In genomic region chr9:132365986-132366385, GRCh38 we compare ENCODE assay signal across 20 cellular contexts. TPM values are rescaled to one million over a fixed set of nuclear protein-coding genes. Genes with fewer than 3 reads are reported as not detected.
"Had no signal": no experiment of that assay in that cellular context is flagged by ENCODE, and none has a peak within 500 bp of the region (broad histone marks: within the 10 kb centered on the region; RNA-seq: fewer than 3 reads in every experiment).

No MANE protein-coding gene starts in this region.

- H3K27me3 Mint-ChIP-seq: activated CD4-positive, alpha-beta T cell treated with anti-CD3 and anti-CD28 coated beads for 36 hours; activated naive CD8-positive, alpha-beta T cell treated with anti-CD3 and anti-CD28 coated beads for 36 hours; stimulated activated memory B cell treated with anti-CD40 and anti-IgM and Interleukin-4, amounts not matched to agents 10 μg/mL and 1 μg/mL and 100 μg/mL, for 72 hours; type B pancreatic cell had no signal

- H3K9ac ChIP-seq: neural progenitor cell had no signal

- H3K36me3 ChIP-seq: left lung, neural progenitor cell had no signal

- H3K27ac ChIP-seq: left lung, neural progenitor cell, testis had no signal

- H3K4me3 Mint-ChIP-seq: activated CD4-positive, alpha-beta T cell treated with anti-CD3 and anti-CD28 coated beads for 36 hours; activated naive CD8-positive, alpha-beta T cell treated with anti-CD3 and anti-CD28 coated beads for 36 hours; activated T-helper 1 cell treated with anti-CD3 and anti-CD28 coated beads, Interleukin-12 subunit alpha, Interleukin-12 subunit beta, Interleukin-2, Interleukin-4 antibody, amounts not matched to agents 30 ng/mL and 10 ng/mL and 1 ng/mL, durations not matched to agents 14 hours and 24 hours and 36 hours; neural progenitor cell; stimulated activated memory B cell treated with anti-CD40 and anti-IgM and Interleukin-4, amounts not matched to agents 10 μg/mL and 1 μg/mL and 100 μg/mL, for 72 hours; type B pancreatic cell had no signal

- H3K27ac Mint-ChIP-seq: activated CD4-positive, alpha-beta T cell treated with anti-CD3 and anti-CD28 coated beads for 36 hours; activated naive CD8-positive, alpha-beta T cell treated with anti-CD3 and anti-CD28 coated beads for 36 hours; activated T-helper 1 cell treated with anti-CD3 and anti-CD28 coated beads, Interleukin-12 subunit alpha, Interleukin-12 subunit beta, Interleukin-2, Interleukin-4 antibody, amounts not matched to agents 30 ng/mL and 10 ng/mL and 1 ng/mL, durations not matched to agents 14 hours and 24 hours and 36 hours; neural progenitor cell; stimulated activated memory B cell treated with anti-CD40 and anti-IgM and Interleukin-4, amounts not matched to agents 10 μg/mL and 1 μg/mL and 100 μg/mL, for 72 hours; type B pancreatic cell had no signal

- DNase-seq: activated CD4-positive, alpha-beta T cell treated with anti-CD3 and anti-CD28 coated beads for 36 hours; activated CD4-positive, alpha-beta T cell treated with anti-CD3 and anti-CD28 coated beads, Interleukin-2, amount 50 U/mL, for 48 hours; activated naive CD4-positive, alpha-beta T cell; activated naive CD8-positive, alpha-beta T cell treated with anti-CD3 and anti-CD28 coated beads for 36 hours; activated T-cell treated with anti-CD3 and anti-CD28 coated beads for 4 hours; amniotic stem cell; kidney; left lung; stimulated activated CD4-positive, alpha-beta T cell treated with anti-CD3 and anti-CD28 coated beads, Interleukin-4, amount 100 ng/mL, for 4 hours; testis had no signal

- H2AFZ ChIP-seq: neural progenitor cell had no signal

- H3K9me3 Mint-ChIP-seq: activated naive CD8-positive, alpha-beta T cell treated with anti-CD3 and anti-CD28 coated beads for 36 hours; activated T-helper 1 cell treated with anti-CD3 and anti-CD28 coated beads, Interleukin-12 subunit alpha, Interleukin-12 subunit beta, Interleukin-2, Interleukin-4 antibody, amounts not matched to agents 30 ng/mL and 10 ng/mL and 1 ng/mL, durations not matched to agents 14 hours and 24 hours and 36 hours; neural progenitor cell; stimulated activated memory B cell treated with anti-CD40 and anti-IgM and Interleukin-4, amounts not matched to agents 10 μg/mL and 1 μg/mL and 100 μg/mL, for 72 hours; type B pancreatic cell had no signal

- H3K4me1 Mint-ChIP-seq: activated CD4-positive, alpha-beta T cell treated with anti-CD3 and anti-CD28 coated beads for 36 hours; activated naive CD8-positive, alpha-beta T cell treated with anti-CD3 and anti-CD28 coated beads for 36 hours; neural progenitor cell had no signal

- H3K4me1 ChIP-seq: neural progenitor cell, testis had no signal

- H3K27me3 ChIP-seq: left lung, neural progenitor cell, testis had no signal

- H3K4me3 ChIP-seq: left lung, neural progenitor cell, smooth muscle cell, testis had no signal

- H3K9me3 ChIP-seq: left lung, testis had no signal

- H3K36me3 Mint-ChIP-seq: activated naive CD8-positive, alpha-beta T cell treated with anti-CD3 and anti-CD28 coated beads for 36 hours; neural progenitor cell; stimulated activated memory B cell treated with anti-CD40 and anti-IgM and Interleukin-4, amounts not matched to agents 10 μg/mL and 1 μg/mL and 100 μg/mL, for 72 hours; type B pancreatic cell had no signal

- H3K4me2 ChIP-seq: neural progenitor cell, smooth muscle cell had no signal

- ATAC-seq: activated CD4-positive, alpha-beta T cell treated with anti-CD3 and anti-CD28 coated beads for 36 hours; left lung; sciatic nerve; stimulated activated memory B cell treated with anti-CD40 and anti-IgM and Interleukin-4, amounts not matched to agents 10 μg/mL and 1 μg/mL and 100 μg/mL, for 72 hours had no signal

RNA-seq across cellular contexts. Expression of gene CFAP77, which starts 44.0 kb away (rescaled TPM):
- total RNA-seq: activated CD4-positive, alpha-beta T cell treated with anti-CD3 and anti-CD28 coated beads for 36 hours; activated naive CD8-positive, alpha-beta T cell treated with anti-CD3 and anti-CD28 coated beads for 36 hours; activated T-helper 1 cell treated with anti-CD3 and anti-CD28 coated beads, Interleukin-12 subunit alpha, Interleukin-12 subunit beta, Interleukin-2, Interleukin-4 antibody, amounts not matched to agents 30 ng/mL and 10 ng/mL and 1 ng/mL, durations not matched to agents 14 hours and 24 hours and 36 hours; epithelial cell of proximal tubule; frontal cortex; mononuclear cell; sciatic nerve; smooth muscle cell; T-helper 2 cell treated with Interferon-gamma antibody and Interleukin-4, amounts not matched to agents 100 ng/mL and 5 ng/mL, for 36 hours had no signal
